In genomic region chr20:58054744-58055373, GRCh38 we compare ENCODE assay signal across 11 cellular contexts.
A peak's percentile ranks its signal among the peaks of the same experiment; 100 is the strongest.
DNase-seq lines count a peak whose midpoint lies in the region; ATAC-seq and TF ChIP-seq lines count a peak whose summit lies in the region.
"Had no signal": no experiment of that assay in that cellular context is flagged by ENCODE, and none has a peak within 500 bp of the region (broad histone marks: within the 10 kb centered on the region; RNA-seq: fewer than 3 reads in every experiment).

No MANE protein-coding gene starts in this region.

- TF ChIP-seq CTCF in AG10803 (conservative IDR thresholded peaks at IDR 0.05; ENCODE audit: low read length) (no peak), WERI-Rb-1 (IDR thresholded peaks at IDR 0.05; ENCODE audit: low read depth, low read length) (0 out of 2 replicates have a peak, but pooled peaks have one; percentile 9)

- H3K4ac ChIP-seq in neuronal stem cell (ENCODE audit: low read length) = no peak overlapping the region

- no peak overlapping the region for H2BK15ac ChIP-seq in neuronal stem cell (ENCODE audit: low read length)

- H4K8ac ChIP-seq in neuronal stem cell (ENCODE audit: low read depth, low read length) = no peak overlapping the region

- H3K4me3 ChIP-seq in AG10803 (ENCODE audit: low read length) (no peak overlapping the region), WERI-Rb-1 (ENCODE audit: low read depth, low read length) (no peak overlapping the region), neuronal stem cell (ENCODE audit: low read length in 2 of 2) (no peak overlapping the region)
- H3K4me3 ChIP-seq: cardiac muscle cell, gastrocnemius medialis had no signal

- H3K18ac ChIP-seq in neuronal stem cell (ENCODE audit: low read length) = peak overlapping the region; percentile 46

- no peak overlapping the region for H3K14ac ChIP-seq in neuronal stem cell (ENCODE audit: low read length)

- DNase-seq in AG10803 (ENCODE audit: low read depth) (peak; percentile 28), WERI-Rb-1 (peak; percentile 74), head of caudate nucleus (peak in 34 of 42 donors; percentile 18 to 77 (median 50)), neuronal stem cell (ENCODE audit: low spot score) (peak; percentile 30), NCI-H2196 treated with DMSO at 0.1 percent for 48 hours (lab: John Stamatoyannopoulos, UW; ENCODE audit: unreplicated experiment) (no peak), Kasumi-1 (lab: John Stamatoyannopoulos, UW) (no peak), 8988T (no peak)
- no peak for DNase-seq in stimulated activated naive CD8-positive, alpha-beta T cell treated with anti-CD3 and anti-CD28 coated beads, Interleukin-15, amount 100 ng/mL, for 72 hours
- DNase-seq: gastrocnemius medialis, NCI-H1694 treated with DMSO at 0.1 percent for 48 hours had no signal

- no peak overlapping the region for H3K4me2 ChIP-seq in neuronal stem cell (ENCODE audit: insufficient read depth, low read length, poor library complexity, severe bottlenecking)

- no peak overlapping the region for H3K27ac Mint-ChIP-seq in stimulated activated naive CD8-positive, alpha-beta T cell treated with anti-CD3 and anti-CD28 coated beads, Interleukin-15, amount 100 ng/mL, for 72 hours

- ATAC-seq in stimulated activated naive CD8-positive, alpha-beta T cell treated with anti-CD3 and anti-CD28 coated beads, Interleukin-15, amount 100 ng/mL, for 72 hours = no peak
- ATAC-seq: gastrocnemius medialis had no signal

- H3K4me1 ChIP-seq in neuronal stem cell (ENCODE audit: control insufficient read depth in 2 of 2, insufficient read depth in 1 of 2, low read depth in 1 of 2, low read length in 2 of 2) = peaks cover 0 to 10% of the 10 kb centered on the region in 2 donors

- H3K27ac ChIP-seq in WERI-Rb-1 (peak overlapping the region; percentile 64), neuronal stem cell (replicated peaks; ENCODE audit: low read length) (no peak overlapping the region)
- H3K27ac ChIP-seq: cardiac muscle cell had no signal

- no peak overlapping the region for H2BK120ac ChIP-seq in neuronal stem cell (ENCODE audit: low read depth, low read length)

- no peak overlapping the region for H2AFZ ChIP-seq in neuronal stem cell (ENCODE audit: low read length)

- H3K9me3 ChIP-seq in WERI-Rb-1 (ENCODE audit: severe bottlenecking) = peaks cover 4% of the 10 kb centered on the region
- no peaks in the 10 kb centered on the region for H3K9me3 ChIP-seq in neuronal stem cell (replicated peaks in 1 of 2; ENCODE audit: control insufficient read depth in 2 of 2, insufficient read depth in 1 of 2, low read depth in 1 of 2, low read length in 2 of 2)
- H3K9me3 ChIP-seq: gastrocnemius medialis had no signal

- H3K36me3 ChIP-seq in WERI-Rb-1 (no peaks in the 10 kb centered on the region), neuronal stem cell (replicated peaks in 1 of 2; ENCODE audit: control insufficient read depth in 2 of 2, insufficient read depth in 2 of 2, low read length in 2 of 2) (no peaks in the 10 kb centered on the region)
- H3K36me3 ChIP-seq: cardiac muscle cell, gastrocnemius medialis had no signal

- H3K9ac ChIP-seq in neuronal stem cell (ENCODE audit: low read depth, low read length, poor library complexity) = peak overlapping the region; percentile 13

- no peak overlapping the region for H3K23ac ChIP-seq in neuronal stem cell (ENCODE audit: low read depth, low read length, poor library complexity)

- peaks cover 44% of the 10 kb centered on the region for H3K27me3 Mint-ChIP-seq in stimulated activated naive CD8-positive, alpha-beta T cell treated with anti-CD3 and anti-CD28 coated beads, Interleukin-15, amount 100 ng/mL, for 72 hours

- peaks cover 0 to 4% of the 10 kb centered on the region in 2 donors for H3K9me3 Mint-ChIP-seq in stimulated activated naive CD8-positive, alpha-beta T cell treated with anti-CD3 and anti-CD28 coated beads, Interleukin-15, amount 100 ng/mL, for 72 hours

- peak overlapping the region; percentile 65 for H2BK12ac ChIP-seq in neuronal stem cell (ENCODE audit: low read length)

- H3K4me1 Mint-ChIP-seq in stimulated activated naive CD8-positive, alpha-beta T cell treated with anti-CD3 and anti-CD28 coated beads, Interleukin-15, amount 100 ng/mL, for 72 hours = no peaks in the 10 kb centered on the region

- no peak overlapping the region for H4K91ac ChIP-seq in neuronal stem cell (ENCODE audit: low read depth, low read length, poor library complexity)

- no peaks in the 10 kb centered on the region for H3K79me1 ChIP-seq in neuronal stem cell (ENCODE audit: low read depth, low read length)

- no peak overlapping the region for H2BK5ac ChIP-seq in neuronal stem cell (ENCODE audit: low read length)

- intact Hi-C loops in head of caudate nucleus (cut with DNase I) = no loop called here

- no peak overlapping the region for H2AK5ac ChIP-seq in neuronal stem cell (ENCODE audit: low read depth, low read length)

- H3K27me3 ChIP-seq in WERI-Rb-1 (ENCODE audit: insufficient read depth, low read depth, severe bottlenecking) (no peaks in the 10 kb centered on the region), neuronal stem cell (ENCODE audit: control insufficient read depth in 3 of 3, insufficient read depth in 3 of 3, low read depth in 1 of 3, low read length in 3 of 3) (no peaks in the 10 kb centered on the region)
- H3K27me3 ChIP-seq: cardiac muscle cell, gastrocnemius medialis had no signal

- no peak overlapping the region for H3K4me3 Mint-ChIP-seq in stimulated activated naive CD8-positive, alpha-beta T cell treated with anti-CD3 and anti-CD28 coated beads, Interleukin-15, amount 100 ng/mL, for 72 hours

- no CpG with 5 or more reads among the region's 12 CpGs for WGBS in neuronal stem cell (ENCODE audit: extremely low coverage in 2 of 2, insufficient read length in 2 of 2, insufficient replicate concordance in 1 of 2), 2 donors

Comparison
In these comparisons a context has a peak if more than half of its experiments do, and no peak if none do; other contexts are left out.
1. DNase-seq: peak in AG10803 (single experiment), WERI-Rb-1 (single experiment), head of caudate nucleus (34 of 42) and neuronal stem cell (single experiment); none in NCI-H2196 treated with DMSO at 0.1 percent for 48 hours (single experiment), Kasumi-1 (0 of 2), stimulated activated naive CD8-positive, alpha-beta T cell treated with anti-CD3 and anti-CD28 coated beads, Interleukin-15, amount 100 ng/mL, for 72 hours (0 of 2) and 8988T (single experiment).